Comparison of ENCODE assay signal across 1 cellular context in the genomic region with DNA sequence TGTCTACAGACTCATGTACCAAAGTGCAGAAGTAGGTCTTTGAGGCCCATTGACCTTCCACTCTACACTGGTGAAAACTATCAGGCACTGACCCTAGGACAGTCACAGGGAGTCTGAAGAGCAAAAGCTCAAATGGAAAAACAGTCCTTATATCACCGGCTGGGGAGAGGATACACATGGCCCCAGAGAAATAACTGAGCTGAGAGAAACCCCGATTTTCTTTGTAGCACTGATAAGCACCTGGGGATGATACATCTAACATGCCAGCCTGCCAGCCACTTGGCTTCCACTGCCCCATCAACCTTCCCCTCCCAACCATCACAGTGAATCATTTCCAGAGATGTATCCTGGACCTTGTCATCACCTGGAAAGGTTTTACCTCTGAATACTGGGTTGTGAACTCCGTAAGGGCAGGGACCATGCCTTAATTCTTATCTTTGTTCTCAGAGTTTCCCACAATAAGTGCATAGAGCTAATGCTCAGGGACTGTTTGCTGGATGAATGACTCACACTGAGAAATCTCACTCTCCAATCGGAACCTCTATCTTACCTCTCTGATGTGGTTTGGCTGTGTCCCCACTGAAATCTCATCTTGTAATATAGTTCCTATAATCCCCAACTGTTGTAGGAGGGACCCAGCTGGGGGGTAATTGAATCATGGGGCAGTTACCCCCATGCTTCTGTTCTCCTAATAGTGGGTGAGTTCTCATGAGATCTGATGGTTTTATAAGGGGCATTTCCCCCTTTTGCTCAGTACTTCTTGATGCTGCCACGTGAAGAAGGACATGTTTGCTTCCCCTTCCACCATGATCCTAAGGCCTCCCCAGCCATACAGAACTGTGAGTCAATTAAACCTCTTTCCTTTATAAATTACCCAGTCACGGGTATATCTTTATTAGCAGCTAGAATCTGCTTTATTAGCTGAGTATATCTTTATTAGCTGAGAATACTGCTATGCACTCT.
TF ChIP-seq lines count a peak whose summit lies in the region.

No MANE protein-coding gene starts in this region.

TF ChIP-seq in HepG2, 621 proteins besides CTCF, POLR2A, EP300 and RAD21 (continued from another document and continues in another):
- TF ChIP-seq HOXA3 (CRISPR knock-in tag; IDR thresholded peaks at IDR 0.05), result 0 out of 2 replicates have a peak, but pooled peaks have one; percentile 11
- TF ChIP-seq, protein P1, sequence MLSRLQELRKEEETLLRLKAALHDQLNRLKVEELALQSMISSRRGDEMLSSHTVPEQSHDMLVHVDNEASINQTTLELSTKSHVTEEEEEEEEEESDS (CRISPR knock-in tag; IDR thresholded peaks at IDR 0.05; ENCODE audit: borderline replicate concordance), result peak; percentile 48; the same call in 1 of the 2 replicates
- TF ChIP-seq HHEX (CRISPR knock-in tag; IDR thresholded peaks at IDR 0.05), result peak; percentile 52
- no peak for TF ChIP-seq DR1 (CRISPR knock-in tag; IDR thresholded peaks at IDR 0.05)
- no peak; the same call in 1 of the 2 replicates for TF ChIP-seq ZNF263 (CRISPR knock-in tag; IDR thresholded peaks at IDR 0.05)
- no peak for TF ChIP-seq ISX (CRISPR knock-in tag; conservative IDR thresholded peaks at IDR 0.05)
- TF ChIP-seq, protein P2, sequence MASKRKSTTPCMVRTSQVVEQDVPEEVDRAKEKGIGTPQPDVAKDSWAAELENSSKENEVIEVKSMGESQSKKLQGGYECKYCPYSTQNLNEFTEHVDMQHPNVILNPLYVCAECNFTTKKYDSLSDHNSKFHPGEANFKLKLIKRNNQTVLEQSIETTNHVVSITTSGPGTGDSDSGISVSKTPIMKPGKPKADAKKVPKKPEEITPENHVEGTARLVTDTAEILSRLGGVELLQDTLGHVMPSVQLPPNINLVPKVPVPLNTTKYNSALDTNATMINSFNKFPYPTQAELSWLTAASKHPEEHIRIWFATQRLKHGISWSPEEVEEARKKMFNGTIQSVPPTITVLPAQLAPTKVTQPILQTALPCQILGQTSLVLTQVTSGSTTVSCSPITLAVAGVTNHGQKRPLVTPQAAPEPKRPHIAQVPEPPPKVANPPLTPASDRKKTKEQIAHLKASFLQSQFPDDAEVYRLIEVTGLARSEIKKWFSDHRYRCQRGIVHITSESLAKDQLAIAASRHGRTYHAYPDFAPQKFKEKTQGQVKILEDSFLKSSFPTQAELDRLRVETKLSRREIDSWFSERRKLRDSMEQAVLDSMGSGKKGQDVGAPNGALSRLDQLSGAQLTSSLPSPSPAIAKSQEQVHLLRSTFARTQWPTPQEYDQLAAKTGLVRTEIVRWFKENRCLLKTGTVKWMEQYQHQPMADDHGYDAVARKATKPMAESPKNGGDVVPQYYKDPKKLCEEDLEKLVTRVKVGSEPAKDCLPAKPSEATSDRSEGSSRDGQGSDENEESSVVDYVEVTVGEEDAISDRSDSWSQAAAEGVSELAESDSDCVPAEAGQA (IDR thresholded peaks at IDR 0.05; ENCODE audit: low read depth), result no peak
- TF ChIP-seq, protein P2 (CRISPR knock-in tag; IDR thresholded peaks at IDR 0.05; ENCODE audit: borderline replicate concordance), result no peak
- TF ChIP-seq MED8 (CRISPR knock-in tag; IDR thresholded peaks at IDR 0.05; ENCODE audit: insufficient replicate concordance), result peak; percentile 74
- TF ChIP-seq ZFAT (CRISPR knock-in tag; conservative IDR thresholded peaks at IDR 0.05), result no peak
- peak; percentile 73 for TF ChIP-seq TEAD3 (CRISPR knock-in tag; optimal IDR thresholded peaks at IDR 0.05; ENCODE audit: borderline replicate concordance)
- TF ChIP-seq GZF1 (CRISPR knock-in tag; IDR thresholded peaks at IDR 0.05), result peak; percentile 63; the same call in 1 of the 2 replicates
- peak; percentile 72; the same call in 1 of the 2 replicates for TF ChIP-seq CBX5 (CRISPR knock-in tag; IDR thresholded peaks at IDR 0.05; ENCODE audit: borderline replicate concordance)
- TF ChIP-seq, protein P3, sequence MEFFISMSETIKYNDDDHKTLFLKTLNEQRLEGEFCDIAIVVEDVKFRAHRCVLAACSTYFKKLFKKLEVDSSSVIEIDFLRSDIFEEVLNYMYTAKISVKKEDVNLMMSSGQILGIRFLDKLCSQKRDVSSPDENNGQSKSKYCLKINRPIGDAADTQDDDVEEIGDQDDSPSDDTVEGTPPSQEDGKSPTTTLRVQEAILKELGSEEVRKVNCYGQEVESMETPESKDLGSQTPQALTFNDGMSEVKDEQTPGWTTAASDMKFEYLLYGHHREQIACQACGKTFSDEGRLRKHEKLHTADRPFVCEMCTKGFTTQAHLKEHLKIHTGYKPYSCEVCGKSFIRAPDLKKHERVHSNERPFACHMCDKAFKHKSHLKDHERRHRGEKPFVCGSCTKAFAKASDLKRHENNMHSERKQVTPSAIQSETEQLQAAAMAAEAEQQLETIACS (CRISPR knock-in tag; IDR thresholded peaks at IDR 0.05), result 0 out of 2 replicates have a peak, but pooled peaks have one; percentile 29
- TF ChIP-seq, protein P4, sequence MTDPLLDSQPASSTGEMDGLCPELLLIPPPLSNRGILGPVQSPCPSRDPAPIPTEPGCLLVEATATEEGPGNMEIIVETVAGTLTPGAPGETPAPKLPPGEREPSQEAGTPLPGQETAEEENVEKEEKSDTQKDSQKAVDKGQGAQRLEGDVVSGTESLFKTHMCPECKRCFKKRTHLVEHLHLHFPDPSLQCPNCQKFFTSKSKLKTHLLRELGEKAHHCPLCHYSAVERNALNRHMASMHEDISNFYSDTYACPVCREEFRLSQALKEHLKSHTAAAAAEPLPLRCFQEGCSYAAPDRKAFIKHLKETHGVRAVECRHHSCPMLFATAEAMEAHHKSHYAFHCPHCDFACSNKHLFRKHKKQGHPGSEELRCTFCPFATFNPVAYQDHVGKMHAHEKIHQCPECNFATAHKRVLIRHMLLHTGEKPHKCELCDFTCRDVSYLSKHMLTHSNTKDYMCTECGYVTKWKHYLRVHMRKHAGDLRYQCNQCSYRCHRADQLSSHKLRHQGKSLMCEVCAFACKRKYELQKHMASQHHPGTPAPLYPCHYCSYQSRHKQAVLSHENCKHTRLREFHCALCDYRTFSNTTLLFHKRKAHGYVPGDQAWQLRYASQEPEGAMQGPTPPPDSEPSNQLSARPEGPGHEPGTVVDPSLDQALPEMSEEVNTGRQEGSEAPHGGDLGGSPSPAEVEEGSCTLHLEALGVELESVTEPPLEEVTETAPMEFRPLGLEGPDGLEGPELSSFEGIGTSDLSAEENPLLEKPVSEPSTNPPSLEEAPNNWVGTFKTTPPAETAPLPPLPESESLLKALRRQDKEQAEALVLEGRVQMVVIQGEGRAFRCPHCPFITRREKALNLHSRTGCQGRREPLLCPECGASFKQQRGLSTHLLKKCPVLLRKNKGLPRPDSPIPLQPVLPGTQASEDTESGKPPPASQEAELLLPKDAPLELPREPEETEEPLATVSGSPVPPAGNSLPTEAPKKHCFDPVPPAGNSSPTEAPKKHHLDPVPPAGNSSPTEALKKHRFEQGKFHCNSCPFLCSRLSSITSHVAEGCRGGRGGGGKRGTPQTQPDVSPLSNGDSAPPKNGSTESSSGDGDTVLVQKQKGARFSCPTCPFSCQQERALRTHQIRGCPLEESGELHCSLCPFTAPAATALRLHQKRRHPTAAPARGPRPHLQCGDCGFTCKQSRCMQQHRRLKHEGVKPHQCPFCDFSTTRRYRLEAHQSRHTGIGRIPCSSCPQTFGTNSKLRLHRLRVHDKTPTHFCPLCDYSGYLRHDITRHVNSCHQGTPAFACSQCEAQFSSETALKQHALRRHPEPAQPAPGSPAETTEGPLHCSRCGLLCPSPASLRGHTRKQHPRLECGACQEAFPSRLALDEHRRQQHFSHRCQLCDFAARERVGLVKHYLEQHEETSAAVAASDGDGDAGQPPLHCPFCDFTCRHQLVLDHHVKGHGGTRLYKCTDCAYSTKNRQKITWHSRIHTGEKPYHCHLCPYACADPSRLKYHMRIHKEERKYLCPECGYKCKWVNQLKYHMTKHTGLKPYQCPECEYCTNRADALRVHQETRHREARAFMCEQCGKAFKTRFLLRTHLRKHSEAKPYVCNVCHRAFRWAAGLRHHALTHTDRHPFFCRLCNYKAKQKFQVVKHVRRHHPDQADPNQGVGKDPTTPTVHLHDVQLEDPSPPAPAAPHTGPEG (CRISPR knock-in tag; IDR thresholded peaks at IDR 0.05), result peak; percentile 51; the same call in 1 of the 2 replicates
- TF ChIP-seq, protein P5, sequence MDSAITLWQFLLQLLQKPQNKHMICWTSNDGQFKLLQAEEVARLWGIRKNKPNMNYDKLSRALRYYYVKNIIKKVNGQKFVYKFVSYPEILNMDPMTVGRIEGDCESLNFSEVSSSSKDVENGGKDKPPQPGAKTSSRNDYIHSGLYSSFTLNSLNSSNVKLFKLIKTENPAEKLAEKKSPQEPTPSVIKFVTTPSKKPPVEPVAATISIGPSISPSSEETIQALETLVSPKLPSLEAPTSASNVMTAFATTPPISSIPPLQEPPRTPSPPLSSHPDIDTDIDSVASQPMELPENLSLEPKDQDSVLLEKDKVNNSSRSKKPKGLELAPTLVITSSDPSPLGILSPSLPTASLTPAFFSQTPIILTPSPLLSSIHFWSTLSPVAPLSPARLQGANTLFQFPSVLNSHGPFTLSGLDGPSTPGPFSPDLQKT (CRISPR knock-in tag; IDR thresholded peaks at IDR 0.05; ENCODE audit: borderline replicate concordance), result no peak
- TF ChIP-seq GFI1 (CRISPR knock-in tag; IDR thresholded peaks at IDR 0.05; ENCODE audit: borderline replicate concordance), result peak; percentile 100
- TF ChIP-seq ZNF446 (CRISPR knock-in tag; IDR thresholded peaks at IDR 0.05), result peak; percentile 62; the same call in 1 of the 2 replicates
- TF ChIP-seq, protein P6, sequence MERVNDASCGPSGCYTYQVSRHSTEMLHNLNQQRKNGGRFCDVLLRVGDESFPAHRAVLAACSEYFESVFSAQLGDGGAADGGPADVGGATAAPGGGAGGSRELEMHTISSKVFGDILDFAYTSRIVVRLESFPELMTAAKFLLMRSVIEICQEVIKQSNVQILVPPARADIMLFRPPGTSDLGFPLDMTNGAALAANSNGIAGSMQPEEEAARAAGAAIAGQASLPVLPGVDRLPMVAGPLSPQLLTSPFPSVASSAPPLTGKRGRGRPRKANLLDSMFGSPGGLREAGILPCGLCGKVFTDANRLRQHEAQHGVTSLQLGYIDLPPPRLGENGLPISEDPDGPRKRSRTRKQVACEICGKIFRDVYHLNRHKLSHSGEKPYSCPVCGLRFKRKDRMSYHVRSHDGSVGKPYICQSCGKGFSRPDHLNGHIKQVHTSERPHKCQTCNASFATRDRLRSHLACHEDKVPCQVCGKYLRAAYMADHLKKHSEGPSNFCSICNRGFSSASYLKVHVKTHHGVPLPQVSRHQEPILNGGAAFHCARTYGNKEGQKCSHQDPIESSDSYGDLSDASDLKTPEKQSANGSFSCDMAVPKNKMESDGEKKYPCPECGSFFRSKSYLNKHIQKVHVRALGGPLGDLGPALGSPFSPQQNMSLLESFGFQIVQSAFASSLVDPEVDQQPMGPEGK (CRISPR knock-in tag; IDR thresholded peaks at IDR 0.05), result peak; percentile 97
- peak; percentile 67 for TF ChIP-seq ELF3 (CRISPR knock-in tag; IDR thresholded peaks at IDR 0.05)
- TF ChIP-seq KDM1A (CRISPR knock-in tag; IDR thresholded peaks at IDR 0.05), result peak; percentile 81; the same call in 1 of the 2 replicates
- no peak for TF ChIP-seq NONO (IDR thresholded peaks at IDR 0.05)
- 0 out of 2 replicates have a peak, but pooled peaks have one; percentile 65 for TF ChIP-seq NONO (CRISPR knock-in tag; conservative IDR thresholded peaks at IDR 0.05)
- peak; percentile 67; the same call in 1 of the 2 replicates for TF ChIP-seq TBX3 (IDR thresholded peaks at IDR 0.05; ENCODE audit: borderline replicate concordance)
- TF ChIP-seq ZNF12 (CRISPR knock-in tag; IDR thresholded peaks at IDR 0.05), result peak; percentile 57; the same call in 1 of the 2 replicates
- TF ChIP-seq, protein P7, sequence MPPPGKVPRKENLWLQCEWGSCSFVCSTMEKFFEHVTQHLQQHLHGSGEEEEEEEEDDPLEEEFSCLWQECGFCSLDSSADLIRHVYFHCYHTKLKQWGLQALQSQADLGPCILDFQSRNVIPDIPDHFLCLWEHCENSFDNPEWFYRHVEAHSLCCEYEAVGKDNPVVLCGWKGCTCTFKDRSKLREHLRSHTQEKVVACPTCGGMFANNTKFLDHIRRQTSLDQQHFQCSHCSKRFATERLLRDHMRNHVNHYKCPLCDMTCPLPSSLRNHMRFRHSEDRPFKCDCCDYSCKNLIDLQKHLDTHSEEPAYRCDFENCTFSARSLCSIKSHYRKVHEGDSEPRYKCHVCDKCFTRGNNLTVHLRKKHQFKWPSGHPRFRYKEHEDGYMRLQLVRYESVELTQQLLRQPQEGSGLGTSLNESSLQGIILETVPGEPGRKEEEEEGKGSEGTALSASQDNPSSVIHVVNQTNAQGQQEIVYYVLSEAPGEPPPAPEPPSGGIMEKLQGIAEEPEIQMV (CRISPR knock-in tag; IDR thresholded peaks at IDR 0.05; ENCODE audit: low read depth), result no peak
- TF ChIP-seq ZNF543 (CRISPR knock-in tag; IDR thresholded peaks at IDR 0.05), result no peak
- no peak for TF ChIP-seq ZNF660 (CRISPR knock-in tag; IDR thresholded peaks at IDR 0.05; ENCODE audit: borderline replicate concordance, low read depth)
- TF ChIP-seq, protein P8, sequence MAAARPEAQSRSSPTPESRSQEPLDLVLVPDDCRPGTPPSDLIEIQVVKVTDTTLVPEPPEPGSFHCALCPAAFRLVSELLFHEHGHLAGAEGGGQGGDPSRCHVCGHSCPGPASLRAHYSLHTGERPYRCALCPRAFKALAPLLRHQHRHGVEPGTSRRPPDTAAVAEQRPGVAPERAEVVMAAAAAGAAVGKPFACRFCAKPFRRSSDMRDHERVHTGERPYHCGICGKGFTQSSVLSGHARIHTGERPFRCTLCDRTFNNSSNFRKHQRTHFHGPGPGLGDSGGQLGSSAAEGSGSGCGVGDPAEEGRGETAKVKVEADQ (CRISPR knock-in tag; IDR thresholded peaks at IDR 0.05; ENCODE audit: borderline replicate concordance), result no peak
- TF ChIP-seq ZNF709 (CRISPR knock-in tag; IDR thresholded peaks at IDR 0.05), result 0 out of 2 replicates have a peak, but pooled peaks have one; percentile 65
- peak; percentile 48; the same call in 1 of the 2 replicates for TF ChIP-seq KLF11 (CRISPR knock-in tag; IDR thresholded peaks at IDR 0.05)
- TF ChIP-seq REL (CRISPR knock-in tag; conservative IDR thresholded peaks at IDR 0.05), result peak; percentile 60; the same call in 1 of the 2 replicates
- no peak for TF ChIP-seq AGO1 (IDR thresholded peaks at IDR 0.05; ENCODE audit: low read depth, low read length, poor library complexity, severe bottlenecking)
- peak; percentile 56; the same call in 1 of the 2 replicates for TF ChIP-seq TAF1 (CRISPR knock-in tag; IDR thresholded peaks at IDR 0.05)
- TF ChIP-seq FOXJ3 (CRISPR knock-in tag; IDR thresholded peaks at IDR 0.05; ENCODE audit: borderline replicate concordance), result 0 out of 2 replicates have a peak, but pooled peaks have one; percentile 69
